Comparison of ENCODE assay signal across 1 cellular context in genomic region chr16:24683847-24684493, GRCh38.
TF ChIP-seq lines count a peak whose summit lies in the region.

No MANE protein-coding gene starts in this region.

TF ChIP-seq in HepG2, 621 proteins besides CTCF, POLR2A, EP300 and RAD21:
- TF ChIP-seq NFKB2 (CRISPR knock-in tag; IDR thresholded peaks at IDR 0.05; ENCODE audit: borderline replicate concordance) (no peak), PHF21A (CRISPR knock-in tag; IDR thresholded peaks at IDR 0.05) (no peak), ZNF607 (CRISPR knock-in tag; IDR thresholded peaks at IDR 0.05; ENCODE audit: borderline replicate concordance) (no peak), ZNF777 (CRISPR knock-in tag; IDR thresholded peaks at IDR 0.05) (no peak), ZNF614 (CRISPR knock-in tag; IDR thresholded peaks at IDR 0.05; ENCODE audit: borderline replicate concordance) (no peak), ZMYM2 (CRISPR knock-in tag; IDR thresholded peaks at IDR 0.05) (no peak), ZNF883 (CRISPR knock-in tag; IDR thresholded peaks at IDR 0.05; ENCODE audit: not compliant biosample characterization) (no peak), RFX1 (IDR thresholded peaks at IDR 0.05) (no peak), ZBTB40 (IDR thresholded peaks at IDR 0.05) (peak; percentile 81), ZBTB40 (CRISPR knock-in tag; IDR thresholded peaks at IDR 0.05) (peak; percentile 99), CREB1 (IDR thresholded peaks at IDR 0.05) (no peak), CREB1 (CRISPR knock-in tag; IDR thresholded peaks at IDR 0.05) (no peak), MAFF (IDR thresholded peaks at IDR 0.05; ENCODE audit: low read depth, low read length) (no peak), ZNF558 (CRISPR knock-in tag; IDR thresholded peaks at IDR 0.05; ENCODE audit: borderline replicate concordance) (0 out of 2 replicates have a peak, but pooled peaks have one; percentile 34)
TF ChIP-seq in HepG2: peak in this region for 2.
